In the genomic region with DNA sequence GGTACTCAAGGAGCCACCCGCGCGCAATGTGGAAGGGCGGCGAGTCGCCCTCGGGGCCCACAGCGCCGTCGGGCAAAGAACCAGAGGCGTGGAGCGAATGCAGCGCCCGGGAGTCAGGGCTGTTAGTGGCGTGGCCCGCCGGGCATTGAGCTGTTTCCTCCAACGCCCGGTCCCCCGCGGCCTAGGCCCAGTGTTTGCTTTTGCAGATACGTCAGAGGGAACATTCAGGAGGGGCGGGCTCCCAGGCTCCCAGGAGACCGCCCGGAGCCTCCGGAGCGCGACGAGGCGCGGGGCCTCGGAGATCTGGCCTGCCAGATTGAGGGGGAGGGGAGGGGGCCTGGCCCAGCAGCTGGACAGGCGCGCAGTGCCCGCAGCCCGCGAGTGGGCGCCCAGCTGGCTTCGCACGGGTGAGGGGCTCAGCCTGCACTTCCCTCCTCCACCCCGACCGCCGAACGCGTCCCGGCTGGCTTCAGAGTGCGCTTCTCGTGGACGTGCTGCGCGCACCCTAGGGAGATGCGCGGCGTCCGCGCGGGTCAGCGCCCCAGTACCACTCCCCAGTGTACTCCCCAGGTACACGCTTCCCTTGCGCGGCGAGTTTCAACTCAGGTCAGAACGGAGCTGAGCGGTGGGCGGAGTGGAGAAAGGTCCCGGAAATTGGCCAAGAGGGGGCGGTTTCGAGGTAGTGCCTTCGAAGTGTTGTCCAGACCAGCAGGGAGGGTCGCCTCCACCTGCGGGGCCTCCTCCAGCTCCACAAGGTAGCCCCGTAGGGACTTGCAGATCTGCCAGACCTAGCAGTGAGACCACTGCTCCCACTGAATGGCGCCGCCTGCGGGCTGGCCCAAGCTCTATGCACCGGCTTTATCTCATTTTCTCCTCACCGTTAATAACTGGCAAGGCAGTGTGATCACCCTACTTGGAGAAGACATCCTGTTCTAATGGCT, we compare ENCODE assay signal across 11 cellular contexts.
A peak's percentile ranks its signal among the peaks of the same experiment; 100 is the strongest.
DNase-seq lines count a peak whose midpoint lies in the region; ATAC-seq and TF ChIP-seq lines count a peak whose summit lies in the region.
"Had no signal": no experiment of that assay in that cellular context is flagged by ENCODE, and none has a peak within 500 bp of the region (broad histone marks: within the 10 kb centered on the region; RNA-seq: fewer than 3 reads in every experiment).

No MANE protein-coding gene starts in this region.

- H3K4me3 Mint-ChIP-seq in progenitor cell of endocrine pancreas (ENCODE audit: low read depth) = peak overlapping the region; percentile 62
- H3K4me3 Mint-ChIP-seq: stimulated activated memory B cell treated with anti-CD40 and anti-IgM and Interleukin-4, amounts not matched to agents 10 μg/mL and 1 μg/mL and 100 μg/mL, for 72 hours had no signal

- no peaks in the 10 kb centered on the region for H3K9me3 Mint-ChIP-seq in progenitor cell of endocrine pancreas (ENCODE audit: low read depth)
- H3K9me3 Mint-ChIP-seq: stimulated activated memory B cell treated with anti-CD40 and anti-IgM and Interleukin-4, amounts not matched to agents 10 μg/mL and 1 μg/mL and 100 μg/mL, for 72 hours had no signal

- TF ChIP-seq CTCF in astrocyte of the spinal cord (IDR thresholded peaks at IDR 0.05; ENCODE audit: low read depth, low read length) (peak; percentile 38), progenitor cell of endocrine pancreas (IDR thresholded peaks at IDR 0.05; ENCODE audit: unreplicated experiment) (peak; percentile 59)

- H3K4me3 ChIP-seq in astrocyte of the spinal cord (ENCODE audit: low read depth, low read length) (peak overlapping the region; percentile 9), iPS-15b (ENCODE audit: low read depth, low read length) (peak overlapping the region; percentile 61)

- no peaks in the 10 kb centered on the region for H3K9me3 ChIP-seq in iPS-15b (ENCODE audit: control insufficient read depth, insufficient read depth, low read length)

- no peak for ATAC-seq in GM18520 (IDR thresholded peaks at IDR 0.05; ENCODE audit: unreplicated experiment)
- ATAC-seq in HG02623 (IDR thresholded peaks at IDR 0.05; ENCODE audit: unreplicated experiment) = no peak
- ATAC-seq: stimulated activated memory B cell treated with anti-CD40 and anti-IgM and Interleukin-4, amounts not matched to agents 10 μg/mL and 1 μg/mL and 100 μg/mL, for 72 hours had no signal

- H3K36me3 Mint-ChIP-seq in progenitor cell of endocrine pancreas (ENCODE audit: insufficient read depth) = no peaks in the 10 kb centered on the region
- H3K36me3 Mint-ChIP-seq: stimulated activated memory B cell treated with anti-CD40 and anti-IgM and Interleukin-4, amounts not matched to agents 10 μg/mL and 1 μg/mL and 100 μg/mL, for 72 hours had no signal

- no peak overlapping the region for H3K9ac ChIP-seq in iPS-15b (ENCODE audit: low read depth, low read length)

- peaks cover 94% of the 10 kb centered on the region for H3K27me3 Mint-ChIP-seq in progenitor cell of endocrine pancreas

- in situ Hi-C loops in astrocyte of the spinal cord (cut with HindIII; ENCODE audit: low sequenced_read_pairs) = no loop called here

- H3K4me1 Mint-ChIP-seq in progenitor cell of endocrine pancreas (ENCODE audit: low read depth) = peaks cover 12% of the 10 kb centered on the region

- DNase-seq in ELF-1 (ENCODE audit: low read depth, low spot score) (peak; percentile 81), astrocyte of the spinal cord (ENCODE audit: low read depth, low spot score) (no peak), progenitor cell of endocrine pancreas (ENCODE audit: low spot score, unreplicated experiment) (peak; percentile 48), NCI-H1417 (lab: John Stamatoyannopoulos, UW) (no peak), hippocampal formation (lab: John Stamatoyannopoulos, UW) (no peak)
- DNase-seq: CD8-positive, alpha-beta memory T cell; NCI-H1417 treated with DMSO at 0.1 percent for 48 hours had no signal

- H3K27ac Mint-ChIP-seq in progenitor cell of endocrine pancreas = peak overlapping the region; percentile 53
- H3K27ac Mint-ChIP-seq: stimulated activated memory B cell treated with anti-CD40 and anti-IgM and Interleukin-4, amounts not matched to agents 10 μg/mL and 1 μg/mL and 100 μg/mL, for 72 hours had no signal

- H3K4me1 ChIP-seq in iPS-15b (ENCODE audit: control insufficient read depth, insufficient read depth, low read length) = peaks cover 10% of the 10 kb centered on the region

- peaks cover 99% of the 10 kb centered on the region for H3K27me3 ChIP-seq in iPS-15b (ENCODE audit: control insufficient read depth, insufficient read depth, low read length)

- no peaks in the 10 kb centered on the region for H3K36me3 ChIP-seq in iPS-15b (ENCODE audit: control insufficient read depth, insufficient read depth, low read length)

Comparison
In these comparisons a context has a peak if more than half of its experiments do, and no peak if none do; other contexts are left out.
1. DNase-seq: peak in ELF-1 (single experiment) and progenitor cell of endocrine pancreas (single experiment); none in astrocyte of the spinal cord (single experiment), NCI-H1417 (0 of 3) and hippocampal formation (0 of 2).